ENCODE assay signal across 10 cellular contexts in the genomic region with DNA sequence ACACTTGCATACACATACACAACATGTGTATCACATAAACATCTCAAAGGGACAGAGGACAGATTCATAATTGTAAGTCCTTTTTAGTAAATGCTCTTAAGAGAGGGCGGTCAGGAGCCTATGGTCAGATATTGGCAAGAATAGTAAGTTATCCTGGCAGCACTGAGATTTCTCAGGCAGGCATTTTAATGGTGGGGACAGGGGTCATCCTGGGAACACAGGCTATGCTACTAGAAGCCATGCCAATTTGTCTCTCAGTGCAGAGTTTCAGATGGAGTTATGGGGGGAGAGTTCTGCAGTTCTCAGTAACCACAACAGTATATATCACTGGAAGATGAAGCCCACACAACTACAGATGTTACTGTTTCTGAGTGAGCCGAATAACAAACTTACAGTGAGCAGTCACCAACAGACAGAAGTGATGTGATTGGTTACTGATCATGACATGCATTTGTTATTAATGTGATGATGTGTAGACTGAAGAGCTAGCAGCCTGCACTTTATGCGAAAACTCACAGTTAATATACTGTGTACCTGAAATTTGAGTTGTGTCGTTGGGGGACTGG. TPM values are rescaled to one million over a fixed set of nuclear protein-coding genes. Genes with fewer than 3 reads are reported as not detected.
DNase-seq lines count a peak whose midpoint lies in the region; ATAC-seq and TF ChIP-seq lines count a peak whose summit lies in the region.
"Had no signal": no experiment of that assay in that cellular context is flagged by ENCODE, and none has a peak within 500 bp of the region (broad histone marks: within the 10 kb centered on the region; RNA-seq: fewer than 3 reads in every experiment).

No MANE protein-coding gene starts in this region.

- TF ChIP-seq POLR2A in lower leg skin (IDR thresholded peaks at IDR 0.05): no peak

- H4K20me1 ChIP-seq in DND-41 (ENCODE audit: insufficient read depth, low read length): no peaks in the 10 kb centered on the region; the same call in 1 of the 2 replicates

- H3K36me3 Mint-ChIP-seq in immature natural killer cell: no peaks in the 10 kb centered on the region

- no peak overlapping the region for H2AFZ ChIP-seq in DND-41 (ENCODE audit: low read depth, low read length)

- ATAC-seq in DND-41 (ENCODE audit: insufficient read depth, low read depth): peak; percentile 44
- ATAC-seq in GM21360 (IDR thresholded peaks at IDR 0.05; ENCODE audit: unreplicated experiment): peak; percentile 35
- ATAC-seq in omental fat pad (ENCODE audit: low FRiP score): no peak

- intact Hi-C loops in lower leg skin (cut with DNase I; ENCODE audit: low total_unique reads): no loop called here
- intact Hi-C loops in dorsolateral prefrontal cortex (cut with DNase I): no loop called here

- peaks cover 54% of the 10 kb centered on the region for H3K4me1 ChIP-seq in DND-41 (ENCODE audit: insufficient read depth, low read length)

- peak overlapping the region; percentile 71 for H3K4me2 ChIP-seq in DND-41 (ENCODE audit: insufficient read depth, low read length)

- no peaks in the 10 kb centered on the region for H3K9me3 ChIP-seq in DND-41 (ENCODE audit: insufficient read depth, low read length, severe bottlenecking)

- DNase-seq in DND-41: peak; percentile 48
- DNase-seq in NAMALWA (ENCODE audit: low spot score): peak; percentile 81
- DNase-seq in immature natural killer cell: no peak
- DNase-seq in iPS-NIHi7 (ENCODE audit: extremely low spot score): no peak
- no peak for DNase-seq in lower leg skin (ENCODE audit: low spot score in 2 of 2)
- no peak for DNase-seq in dorsolateral prefrontal cortex
- no peak for DNase-seq in omental fat pad (ENCODE audit: low spot score)
- DNase-seq: activated CD4-positive, alpha-beta T cell treated with anti-CD3 and anti-CD28 coated beads, Interleukin-2, amount 50 U/mL, for 1 hour; NCI-H2171 had no signal

- no peaks in the 10 kb centered on the region; the same call in 1 of the 2 replicates for H3K36me3 ChIP-seq in DND-41 (ENCODE audit: insufficient read depth, low read length)

- WGBS in lower leg skin, 2 donors: 70 to 74% methylated on average over 4 of the region's 4 CpGs

- H3K4me1 Mint-ChIP-seq in immature natural killer cell: peaks cover 49 to 51% of the 10 kb centered on the region in 2 donors

- no peaks in the 10 kb centered on the region for H3K9me3 Mint-ChIP-seq in immature natural killer cell

- H3K27ac ChIP-seq in DND-41 (ENCODE audit: low read length) (peak overlapping the region; percentile 99), dorsolateral prefrontal cortex (peak overlapping the region in 12 of 59 donors; percentile 9 to 65 (median 24))

- TF ChIP-seq CTCF in DND-41 (IDR thresholded peaks at IDR 0.05; ENCODE audit: borderline replicate concordance, extremely low read depth, low read length, poor library complexity, severe bottlenecking): no peak
- no peak for TF ChIP-seq CTCF in lower leg skin (IDR thresholded peaks at IDR 0.05)
- no peak for TF ChIP-seq CTCF in dorsolateral prefrontal cortex (IDR thresholded peaks at IDR 0.05 in 54 of 56, conservative IDR thresholded peaks at IDR 0.05 in 2 of 56; ENCODE audit: low read depth in 1 of 56, partially characterized antibody in 56 of 56)
- TF ChIP-seq CTCF in omental fat pad (IDR thresholded peaks at IDR 0.05): no peak

- H3K27me3 ChIP-seq in DND-41 (ENCODE audit: insufficient read depth, low read length, poor library complexity) (no peaks in the 10 kb centered on the region), dorsolateral prefrontal cortex (no peaks in the 10 kb centered on the region)

- H3K9ac ChIP-seq in DND-41 (ENCODE audit: low read depth, low read length): peak overlapping the region; percentile 86

- H3K4me3 ChIP-seq in DND-41 (ENCODE audit: low read depth in 1 of 2, low read length in 2 of 2) (peak overlapping the region in 1 of 2 experiments; percentile 40; a peak in 1 of 4 replicates), lower leg skin (ENCODE audit: low read depth, poor library complexity, severe bottlenecking) (no peak overlapping the region), dorsolateral prefrontal cortex (no peak overlapping the region)

- H3K27ac Mint-ChIP-seq in immature natural killer cell: peak overlapping the region; percentile 91 to 99 (median 97)

- peaks cover 37% of the 10 kb centered on the region for H3K79me2 ChIP-seq in DND-41 (ENCODE audit: insufficient read depth, low read length)

- peak overlapping the region; percentile 26 to 84 (median 76) for H3K4me3 Mint-ChIP-seq in immature natural killer cell

- H3K27me3 Mint-ChIP-seq in immature natural killer cell (ENCODE audit: low read depth in 3 of 3): peaks cover 9 to 18% (median 10%) of the 10 kb centered on the region in 3 donors

RNA-seq across cellular contexts. Expression of gene ZNF487, which starts 16.4 kb away (rescaled TPM):
- polyA plus RNA-seq in immature natural killer cell: 10 to 100 TPM in 2 of 3 donors, 1 to 10 TPM in 1; 7.7 to 15.8 (median 13.0) TPM
- 1 to 10 TPM; 2.9 to 7.2 (median 3.7) TPM for total RNA-seq in lower leg skin
- 10 to 100 TPM; 12.0 to 31.9 (median 20.8) TPM for total RNA-seq in dorsolateral prefrontal cortex
- total RNA-seq in omental fat pad: 1 to 10 TPM; 3.7 to 9.2 (median 6.8) TPM

RNA-seq across cellular contexts. Expression of gene HNRNPF, which starts 44.4 kb away (rescaled TPM):
- polyA plus RNA-seq in immature natural killer cell: 100 to 1,000 TPM; 184 to 274 (median 203) TPM
- total RNA-seq in lower leg skin (100 to 1,000 TPM; 227 to 254 (median 232) TPM), dorsolateral prefrontal cortex (100 to 1,000 TPM in 2 of 120 experiments, 10 to 100 TPM in 118; 39.3 to 109 (median 59.0) TPM), omental fat pad (100 to 1,000 TPM; 140 to 345 (median 164) TPM)

Comparison
In these comparisons a context has a peak if more than half of its experiments do, and no peak if none do; other contexts are left out.
1. DNase-seq: peak in DND-41 (single experiment) and NAMALWA (single experiment); none in immature natural killer cell (0 of 3), iPS-NIHi7 (single experiment), lower leg skin (0 of 2), dorsolateral prefrontal cortex (0 of 10) and omental fat pad (single experiment).